ENCODE assay signal across 1 cellular context in genomic region chr11:120698918-120699317, GRCh38.
TF ChIP-seq lines count a peak whose summit lies in the region.

No MANE protein-coding gene starts in this region.

TF ChIP-seq in GM12878, 131 proteins besides CTCF, POLR2A, EP300 and RAD21:
- TF ChIP-seq, protein P1, sequence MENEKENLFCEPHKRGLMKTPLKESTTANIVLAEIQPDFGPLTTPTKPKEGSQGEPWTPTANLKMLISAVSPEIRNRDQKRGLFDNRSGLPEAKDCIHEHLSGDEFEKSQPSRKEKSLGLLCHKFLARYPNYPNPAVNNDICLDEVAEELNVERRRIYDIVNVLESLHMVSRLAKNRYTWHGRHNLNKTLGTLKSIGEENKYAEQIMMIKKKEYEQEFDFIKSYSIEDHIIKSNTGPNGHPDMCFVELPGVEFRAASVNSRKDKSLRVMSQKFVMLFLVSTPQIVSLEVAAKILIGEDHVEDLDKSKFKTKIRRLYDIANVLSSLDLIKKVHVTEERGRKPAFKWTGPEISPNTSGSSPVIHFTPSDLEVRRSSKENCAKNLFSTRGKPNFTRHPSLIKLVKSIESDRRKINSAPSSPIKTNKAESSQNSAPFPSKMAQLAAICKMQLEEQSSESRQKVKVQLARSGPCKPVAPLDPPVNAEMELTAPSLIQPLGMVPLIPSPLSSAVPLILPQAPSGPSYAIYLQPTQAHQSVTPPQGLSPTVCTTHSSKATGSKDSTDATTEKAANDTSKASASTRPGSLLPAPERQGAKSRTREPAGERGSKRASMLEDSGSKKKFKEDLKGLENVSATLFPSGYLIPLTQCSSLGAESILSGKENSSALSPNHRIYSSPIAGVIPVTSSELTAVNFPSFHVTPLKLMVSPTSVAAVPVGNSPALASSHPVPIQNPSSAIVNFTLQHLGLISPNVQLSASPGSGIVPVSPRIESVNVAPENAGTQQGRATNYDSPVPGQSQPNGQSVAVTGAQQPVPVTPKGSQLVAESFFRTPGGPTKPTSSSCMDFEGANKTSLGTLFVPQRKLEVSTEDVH (IDR thresholded peaks at IDR 0.05; ENCODE audit: low read depth, partially characterized antibody): no peak
- no peak for TF ChIP-seq KLF5 (IDR thresholded peaks at IDR 0.05; ENCODE audit: partially characterized antibody)
- TF ChIP-seq ZNF384 (IDR thresholded peaks at IDR 0.05; ENCODE audit: borderline replicate concordance, low read depth, low read length): no peak
- TF ChIP-seq MTA3 (IDR thresholded peaks at IDR 0.05; ENCODE audit: borderline replicate concordance, low read length): no peak
- no peak for TF ChIP-seq CHD4 (IDR thresholded peaks at IDR 0.05)
- TF ChIP-seq FOXM1 (IDR thresholded peaks at IDR 0.05; ENCODE audit: low read depth, low read length): no peak
- no peak for TF ChIP-seq CHD2 (IDR thresholded peaks at IDR 0.05; ENCODE audit: borderline replicate concordance, low read depth, low read length)
- TF ChIP-seq ZSCAN29 (IDR thresholded peaks at IDR 0.05): no peak
- TF ChIP-seq PKNOX1 (IDR thresholded peaks at IDR 0.05): no peak
- no peak for TF ChIP-seq MTA2 (IDR thresholded peaks at IDR 0.05; ENCODE audit: low read depth)
- no peak for TF ChIP-seq HDAC6 (IDR thresholded peaks at IDR 0.05; ENCODE audit: unreplicated experiment)
- TF ChIP-seq PRDM15 (CRISPR knock-in tag; IDR thresholded peaks at IDR 0.05): no peak
- TF ChIP-seq POLR2AphosphoS2 (IDR thresholded peaks at IDR 0.05; ENCODE audit: low read depth, low read length): no peak
- no peak for TF ChIP-seq EED (IDR thresholded peaks at IDR 0.05; ENCODE audit: low read depth)
- TF ChIP-seq MXI1 (IDR thresholded peaks at IDR 0.05; ENCODE audit: low read depth, low read length): no peak
- no peak for TF ChIP-seq IKZF2 (IDR thresholded peaks at IDR 0.05)
- no peak for TF ChIP-seq SUZ12 (IDR thresholded peaks at IDR 0.05; ENCODE audit: unreplicated experiment)
- no peak for TF ChIP-seq SMAD1 (IDR thresholded peaks at IDR 0.05; ENCODE audit: low read depth, partially characterized antibody)
- TF ChIP-seq ZBED1 (IDR thresholded peaks at IDR 0.05; ENCODE audit: borderline replicate concordance): no peak
- no peak for TF ChIP-seq TCF12 (IDR thresholded peaks at IDR 0.05; ENCODE audit: low read depth, low read length)
TF ChIP-seq in GM12878: peak in this region for 0.
